ENCODE assay signal across 8 cellular contexts in the genomic region with DNA sequence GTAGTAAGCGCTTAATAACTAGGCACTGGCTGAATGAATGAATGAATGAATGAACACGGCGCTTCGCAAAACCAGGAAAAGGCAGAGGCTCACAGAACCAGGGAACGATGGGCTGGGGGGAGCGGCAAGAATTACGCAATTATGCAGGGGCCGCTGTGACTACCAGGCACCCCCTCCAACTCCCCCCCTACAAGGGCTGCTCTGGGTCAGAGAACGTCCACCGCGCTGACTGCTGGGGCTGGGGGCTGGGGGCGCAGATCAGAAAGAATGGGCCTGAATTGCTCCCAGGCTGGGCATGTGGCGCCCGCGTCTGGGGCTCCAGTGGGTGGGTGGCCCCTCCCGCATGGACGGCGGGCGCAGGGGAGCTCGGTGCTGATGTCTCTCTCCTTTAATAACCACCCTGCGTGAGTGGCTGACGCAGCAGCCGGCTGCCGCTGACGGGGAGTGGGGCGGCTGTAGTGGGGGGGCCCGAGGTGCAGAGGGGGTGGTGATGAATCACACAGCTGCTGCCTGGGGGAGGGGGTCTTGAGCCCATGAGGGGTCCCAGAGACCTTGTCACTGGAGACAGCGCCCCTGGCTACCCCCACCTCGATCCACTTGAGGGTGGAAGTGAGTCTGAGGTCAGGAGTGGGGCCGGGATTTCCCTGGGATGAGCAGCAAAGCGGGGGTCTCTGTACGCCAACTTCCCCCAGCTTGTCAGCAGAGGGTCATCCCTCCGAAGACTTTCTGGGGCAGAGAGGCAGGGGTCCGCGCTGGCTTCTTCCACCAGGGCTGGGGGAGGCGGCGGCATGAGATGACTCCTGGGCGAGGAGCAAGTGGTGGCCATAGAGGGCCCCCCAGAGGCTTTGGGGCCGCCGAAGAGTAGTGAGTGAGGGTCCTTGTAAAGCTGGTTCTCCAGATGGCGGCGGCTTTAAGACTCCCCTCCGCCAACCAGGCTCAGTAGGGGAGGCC. TPM values are rescaled to one million over a fixed set of nuclear protein-coding genes. Genes with fewer than 3 reads are reported as not detected.
DNase-seq lines count a peak whose midpoint lies in the region; ATAC-seq and TF ChIP-seq lines count a peak whose summit lies in the region.

No MANE protein-coding gene starts in this region.

- H3K4me1 ChIP-seq in iPS-20b (ENCODE audit: insufficient read depth, low read length) (peaks cover 18% of the 10 kb centered on the region), suprapubic skin (peaks cover 91% of the 10 kb centered on the region)

- H3K27ac ChIP-seq in iPS-20b (ENCODE audit: low read length) (no peak overlapping the region), suprapubic skin (peak overlapping the region; percentile 100)

- no peak for ATAC-seq in GM18861 (IDR thresholded peaks at IDR 0.05; ENCODE audit: unreplicated experiment)
- no peak for ATAC-seq in GM19463 (IDR thresholded peaks at IDR 0.05; ENCODE audit: unreplicated experiment)

- no peak for TF ChIP-seq POLR2A in suprapubic skin (IDR thresholded peaks at IDR 0.05)

- H3K36me3 ChIP-seq in iPS-20b (ENCODE audit: insufficient read depth, low read depth, low read length) (peaks cover 27% of the 10 kb centered on the region), suprapubic skin (peaks cover 20% of the 10 kb centered on the region)

- DNase-seq in NCI-H82 (lab: John Stamatoyannopoulos, UW) (peak; percentile 58), NCI-H82 treated with DMSO at 0.1 percent for 48 hours (lab: John Stamatoyannopoulos, UW; ENCODE audit: unreplicated experiment) (no peak), suprapubic skin (ENCODE audit: low spot score in 2 of 2) (peak in 1 of 2 donors; percentile 80), NCI-H2081 treated with DMSO at 0.1 percent for 48 hours (lab: John Stamatoyannopoulos, UW) (no peak)
- peak; percentile 30 for DNase-seq in activated naive CD4-positive, alpha-beta T cell treated with anti-CD3 and anti-CD28 coated beads, Interleukin-2, amount 50 U/mL, for 16 hours

- H3K9ac ChIP-seq in iPS-20b (ENCODE audit: low read depth, low read length): 0 out of 2 replicates have a peak overlapping the region, but pooled peaks have one; percentile 32

- TF ChIP-seq CTCF in suprapubic skin (IDR thresholded peaks at IDR 0.05): no peak

- peak overlapping the region; percentile 75 for H3K4me3 ChIP-seq in iPS-20b (ENCODE audit: low read length)
- H3K4me3 ChIP-seq in suprapubic skin: peak overlapping the region; percentile 56

- H3K27me3 ChIP-seq in iPS-20b (ENCODE audit: insufficient read depth, low read length) (peaks cover 17% of the 10 kb centered on the region), suprapubic skin (no peaks in the 10 kb centered on the region)

- no peak for TF ChIP-seq EP300 in suprapubic skin (IDR thresholded peaks at IDR 0.05)

- 26% methylated on average over 20 of the region's 43 CpGs for WGBS in suprapubic skin

- H3K9me3 ChIP-seq in iPS-20b (ENCODE audit: insufficient read depth, low read depth, low read length): no peaks in the 10 kb centered on the region
- no peaks in the 10 kb centered on the region for H3K9me3 ChIP-seq in suprapubic skin

RNA-seq across cellular contexts. Expression of a gene that starts 1.4 kb away (rescaled TPM):
- total RNA-seq in suprapubic skin: 100 to 1,000 TPM; 338 to 672 (median 451) TPM

RNA-seq across cellular contexts. Expression of a gene that starts 7.6 kb away (rescaled TPM):
- 10 to 100 TPM; 44.3 to 72.5 (median 58.2) TPM for total RNA-seq in suprapubic skin

RNA-seq across cellular contexts. Expression of a gene that starts 18.0 kb away (rescaled TPM):
- not detected for total RNA-seq in suprapubic skin

RNA-seq across cellular contexts. Expression of a gene that starts 19.3 kb away (rescaled TPM):
- total RNA-seq in suprapubic skin: 100 to 1,000 TPM in 2 of 4 donors, 10 to 100 TPM in 2; 89.0 to 153 (median 105) TPM

RNA-seq across cellular contexts. Expression of a gene that starts 26.2 kb away (rescaled TPM):
- 100 to 1,000 TPM; 102 to 205 (median 137) TPM for total RNA-seq in suprapubic skin

Comparison
In these comparisons a context has a peak if more than half of its experiments do, and no peak if none do; other contexts are left out.
1. DNase-seq: peak in NCI-H82 (single experiment) and activated naive CD4-positive, alpha-beta T cell treated with anti-CD3 and anti-CD28 coated beads, Interleukin-2, amount 50 U/mL, for 16 hours (single experiment); none in NCI-H82 treated with DMSO at 0.1 percent for 48 hours (single experiment) and NCI-H2081 treated with DMSO at 0.1 percent for 48 hours (single experiment).